8 cellular contexts compared by ENCODE assay signal in genomic region chr22:33922268-33922667, GRCh38. TPM values are rescaled to one million over a fixed set of nuclear protein-coding genes. Genes with fewer than 3 reads are reported as not detected.
DNase-seq lines count a peak whose midpoint lies in the region; ATAC-seq, FAIRE-seq and TF ChIP-seq lines count a peak whose summit lies in the region.

No MANE protein-coding gene starts in this region.

- H3K27me3 Mint-ChIP-seq in IgD-negative memory B cell (peaks cover 12% of the 10 kb centered on the region), astrocyte (ENCODE audit: low read depth, unreplicated experiment) (peaks cover 2% of the 10 kb centered on the region)

- DNase-seq in astrocyte (ENCODE audit: low read depth): peak; percentile 9
- peak; percentile 68 for DNase-seq in iPS-NIHi11 (ENCODE audit: low spot score)
- no peak for DNase-seq in epidermal melanocyte (ENCODE audit: insufficient read length, low spot score)

- FAIRE-seq in astrocyte (lab: Jason Lieb, UNC): no peak

- TF ChIP-seq CTCF in astrocyte (IDR thresholded peaks at IDR 0.05; ENCODE audit: insufficient read depth, low read depth, low read length): no peak

- H3K36me3 Mint-ChIP-seq in IgD-negative memory B cell: no peaks in the 10 kb centered on the region
- H3K36me3 Mint-ChIP-seq in astrocyte (ENCODE audit: low read depth, unreplicated experiment): peaks cover 4% of the 10 kb centered on the region

- H3K27ac Mint-ChIP-seq in IgD-negative memory B cell (peak overlapping the region; percentile 54 to 78 (median 71)), astrocyte (ENCODE audit: unreplicated experiment) (peak overlapping the region; percentile 60)

- H3K9me3 Mint-ChIP-seq in IgD-negative memory B cell: no peaks in the 10 kb centered on the region
- H3K9me3 Mint-ChIP-seq in astrocyte (ENCODE audit: unreplicated experiment): no peaks in the 10 kb centered on the region

- H3K36me3 ChIP-seq in BLaER1 treated with 17β-estradiol and CSF1 and Interleukin-3, amounts not matched to agents 10 nM and 100 nM: peaks cover 0 to 2% (median 0%) of the 10 kb centered on the region in 11 experiments; a peak in 1 of 22 replicates
- no peaks in the 10 kb centered on the region for H3K36me3 ChIP-seq in astrocyte (ENCODE audit: insufficient read depth, low read length)
- no peaks in the 10 kb centered on the region for H3K36me3 ChIP-seq in skeletal muscle tissue (ENCODE audit: control insufficient read depth in 3 of 3, insufficient read depth in 3 of 3, low read length in 3 of 3)

- H3K4me3 Mint-ChIP-seq in IgD-negative memory B cell: peak overlapping the region; percentile 86 to 95 (median 91)
- H3K4me3 Mint-ChIP-seq in astrocyte (ENCODE audit: unreplicated experiment): peak overlapping the region; percentile 90

- H3K4me3 ChIP-seq in BLaER1 treated with 17β-estradiol and CSF1 and Interleukin-3, amounts not matched to agents 10 nM and 100 nM: peak overlapping the region; percentile 87 to 96 (median 90)
- H3K4me3 ChIP-seq in astrocyte (ENCODE audit: insufficient read depth, low read depth, low read length) (peak overlapping the region; percentile 80), skeletal muscle tissue (ENCODE audit: low read length in 3 of 3) (peak overlapping the region; percentile 63 to 86 (median 80))

- H3K9me3 ChIP-seq in BLaER1 treated with 17β-estradiol and CSF1 and Interleukin-3, amounts not matched to agents 10 nM and 100 nM (replicated peaks in 1 of 11): no peaks in the 10 kb centered on the region
- H3K9me3 ChIP-seq in astrocyte (ENCODE audit: insufficient read depth, low read depth, low read length): no peaks in the 10 kb centered on the region
- no peaks in the 10 kb centered on the region for H3K9me3 ChIP-seq in skeletal muscle tissue (ENCODE audit: control insufficient read depth in 3 of 3, low read length in 3 of 3)

- peak overlapping the region; percentile 87 for H2AFZ ChIP-seq in astrocyte (ENCODE audit: low read depth, low read length)

- H3K4me1 Mint-ChIP-seq in IgD-negative memory B cell (peaks cover 15 to 32% (median 24%) of the 10 kb centered on the region in 3 donors), astrocyte (ENCODE audit: low read depth, unreplicated experiment) (peaks cover 17% of the 10 kb centered on the region)

- peaks cover 29 to 37% (median 34%) of the 10 kb centered on the region in 10 experiments for H3K4me1 ChIP-seq in BLaER1 treated with 17β-estradiol and CSF1 and Interleukin-3, amounts not matched to agents 10 nM and 100 nM
- H3K4me1 ChIP-seq in astrocyte (ENCODE audit: insufficient read depth, low read length) (peaks cover 8% of the 10 kb centered on the region), skeletal muscle tissue (ENCODE audit: control insufficient read depth in 3 of 3, insufficient read depth in 3 of 3, low read length in 3 of 3) (peaks cover 27 to 42% (median 32%) of the 10 kb centered on the region in 3 donors)

- peak overlapping the region; percentile 86 to 99 (median 96) for H3K4me2 ChIP-seq in BLaER1 treated with 17β-estradiol and CSF1 and Interleukin-3, amounts not matched to agents 10 nM and 100 nM
- peak overlapping the region; percentile 100 for H3K4me2 ChIP-seq in astrocyte (ENCODE audit: low read length)

- peak overlapping the region; percentile 62 to 92 (median 81) for H3K9ac ChIP-seq in BLaER1 treated with 17β-estradiol and CSF1 and Interleukin-3, amounts not matched to agents 10 nM and 100 nM
- H3K9ac ChIP-seq in astrocyte (ENCODE audit: low read length) (peak overlapping the region; percentile 63), skeletal muscle tissue (ENCODE audit: low read depth in 1 of 3, low read length in 3 of 3) (peak overlapping the region; percentile 40 to 83 (median 80))

- H3K27me3 ChIP-seq in BLaER1 treated with 17β-estradiol and CSF1 and Interleukin-3, amounts not matched to agents 10 nM and 100 nM: peaks cover 0 to 11% (median 0%) of the 10 kb centered on the region in 11 experiments; a peak in 5 of 22 replicates
- H3K27me3 ChIP-seq in astrocyte (ENCODE audit: insufficient read depth, low read length) (peaks cover 9% of the 10 kb centered on the region), skeletal muscle tissue (ENCODE audit: control insufficient read depth in 3 of 3, insufficient read depth in 3 of 3, low read length in 3 of 3) (no peaks in the 10 kb centered on the region)

- H3K79me2 ChIP-seq in astrocyte (ENCODE audit: insufficient read depth, low read length): peaks cover 9% of the 10 kb centered on the region

- H4K20me1 ChIP-seq in BLaER1 treated with 17β-estradiol and CSF1 and Interleukin-3, amounts not matched to agents 10 nM and 100 nM: peaks cover 28 to 34% (median 30%) of the 10 kb centered on the region in 11 experiments; a peak in 20 of 22 replicates
- H4K20me1 ChIP-seq in astrocyte (ENCODE audit: insufficient read depth, low read length): peaks cover 25% of the 10 kb centered on the region

- ATAC-seq in GM19023 (IDR thresholded peaks at IDR 0.05; ENCODE audit: unreplicated experiment): no peak
- no peak for ATAC-seq in HG02981 (IDR thresholded peaks at IDR 0.05; ENCODE audit: unreplicated experiment)

- peak overlapping the region in 9 of 11 experiments; percentile 23 to 71 (median 59); a peak in 10 of 22 replicates for H3K27ac ChIP-seq in BLaER1 treated with 17β-estradiol and CSF1 and Interleukin-3, amounts not matched to agents 10 nM and 100 nM
- no peak overlapping the region for H3K27ac ChIP-seq in astrocyte (ENCODE audit: low read depth, low read length)
- H3K27ac ChIP-seq in skeletal muscle tissue (ENCODE audit: low read depth, low read length): no peak overlapping the region

RNA-seq across cellular contexts. Expression of gene LARGE1, which starts 2.0 kb away (rescaled TPM):
- polyA plus RNA-seq in IgD-negative memory B cell: 1.4 TPM
- total RNA-seq in astrocyte: 88.9 and 92.6 TPM in 2 replicates
- 12.5 TPM for total RNA-seq in skeletal muscle tissue

Comparison
In these comparisons a context has a peak if more than half of its experiments do, and no peak if none do; other contexts are left out.
1. H3K27ac ChIP-seq: peak in BLaER1 treated with 17β-estradiol and CSF1 and Interleukin-3, amounts not matched to agents 10 nM and 100 nM (9 of 11); none in astrocyte (single experiment) and skeletal muscle tissue (single experiment).
2. Peak in every context shown above with its lines, with median percentiles within 50 percentile points of each other: H3K4me3 ChIP-seq and H3K9ac ChIP-seq.